ENCODE assay signal across 21 cellular contexts in genomic region chr7:132778761-132779160, GRCh38.
"Had no signal": no experiment of that assay in that cellular context is flagged by ENCODE, and none has a peak within 500 bp of the region (broad histone marks: within the 10 kb centered on the region; RNA-seq: fewer than 3 reads in every experiment).

No MANE protein-coding gene starts in this region.

- H3K36me3 Mint-ChIP-seq: activated CD8-positive, alpha-beta memory T cell treated with anti-CD3 and anti-CD28 coated beads, Interleukin-2, amount 10 ng/mL, durations not matched to agents 7 days and 5 days; mesothelial cell of epicardium had no signal

- H3K27me3 ChIP-seq: ascending aorta, colonic mucosa, spleen, suprapubic skin, transverse colon, uterus had no signal

- H3K27ac ChIP-seq: ascending aorta, colonic mucosa, spleen, suprapubic skin, transverse colon, uterus had no signal

- H3K27me3 Mint-ChIP-seq: stimulated activated naive CD8-positive, alpha-beta T cell treated with anti-CD3 and anti-CD28 coated beads, Interleukin-15, Interleukin-2, amounts not matched to agents 100 ng/mL and 50 ng/mL, for 24 hours had no signal

- H3K9me3 Mint-ChIP-seq: endodermal cell, mesothelial cell of epicardium, nephron progenitor cell had no signal

- H3K4me1 ChIP-seq: ascending aorta, colonic mucosa, spleen, suprapubic skin, transverse colon, uterus had no signal

- H3K4me1 Mint-ChIP-seq: mesothelial cell of epicardium had no signal

- DNase-seq: activated CD4-positive, CD25-positive, alpha-beta regulatory T cell; activated CD8-positive, alpha-beta memory T cell treated with anti-CD3 and anti-CD28 coated beads, Interleukin-2, amount 10 ng/mL, durations not matched to agents 7 days and 5 days; colonic mucosa; endodermal cell; foreskin melanocyte; nephron progenitor cell; posterior cingulate gyrus; spleen; stimulated activated CD8-positive, alpha-beta memory T cell treated with anti-CD3 and anti-CD28 coated beads, Interleukin-4, amount 100 ng/mL, for 48 hours; T-helper 1 cell; T-helper 9 cell; transverse colon; uterus had no signal

- H3K36me3 ChIP-seq: colonic mucosa, transverse colon, uterus had no signal

- ATAC-seq: activated CD8-positive, alpha-beta memory T cell treated with anti-CD3 and anti-CD28 coated beads, Interleukin-2, amount 10 ng/mL, durations not matched to agents 7 days and 5 days; left lobe of liver had no signal

- H3K27ac Mint-ChIP-seq: activated CD8-positive, alpha-beta memory T cell treated with anti-CD3 and anti-CD28 coated beads, Interleukin-2, amount 10 ng/mL, durations not matched to agents 7 days and 5 days; activated T-helper 1 cell treated with anti-CD3 and anti-CD28 coated beads, Interleukin-12 subunit alpha, Interleukin-12 subunit beta, Interleukin-2, Interleukin-4 antibody, amounts not matched to agents 30 ng/mL and 10 ng/mL and 1 ng/mL, durations not matched to agents 14 hours and 24 hours and 36 hours; endodermal cell; mesothelial cell of epicardium; stimulated activated naive CD8-positive, alpha-beta T cell treated with anti-CD3 and anti-CD28 coated beads, Interleukin-15, Interleukin-2, amounts not matched to agents 100 ng/mL and 50 ng/mL, for 24 hours had no signal

- H3K4me3 ChIP-seq: ascending aorta, colonic mucosa, lung, spleen, suprapubic skin, transverse colon, uterus had no signal

- H3K9me3 ChIP-seq: ascending aorta, colonic mucosa, spleen, suprapubic skin, transverse colon, uterus had no signal

- H3K4me3 Mint-ChIP-seq: activated CD8-positive, alpha-beta memory T cell treated with anti-CD3 and anti-CD28 coated beads, Interleukin-2, amount 10 ng/mL, durations not matched to agents 7 days and 5 days; activated T-helper 1 cell treated with anti-CD3 and anti-CD28 coated beads, Interleukin-12 subunit alpha, Interleukin-12 subunit beta, Interleukin-2, Interleukin-4 antibody, amounts not matched to agents 30 ng/mL and 10 ng/mL and 1 ng/mL, durations not matched to agents 14 hours and 24 hours and 36 hours; central memory CD8-positive, alpha-beta T cell; endodermal cell; mesothelial cell of epicardium; nephron progenitor cell; stimulated activated naive CD8-positive, alpha-beta T cell treated with anti-CD3 and anti-CD28 coated beads, Interleukin-15, Interleukin-2, amounts not matched to agents 100 ng/mL and 50 ng/mL, for 24 hours had no signal
